In the genomic region with DNA sequence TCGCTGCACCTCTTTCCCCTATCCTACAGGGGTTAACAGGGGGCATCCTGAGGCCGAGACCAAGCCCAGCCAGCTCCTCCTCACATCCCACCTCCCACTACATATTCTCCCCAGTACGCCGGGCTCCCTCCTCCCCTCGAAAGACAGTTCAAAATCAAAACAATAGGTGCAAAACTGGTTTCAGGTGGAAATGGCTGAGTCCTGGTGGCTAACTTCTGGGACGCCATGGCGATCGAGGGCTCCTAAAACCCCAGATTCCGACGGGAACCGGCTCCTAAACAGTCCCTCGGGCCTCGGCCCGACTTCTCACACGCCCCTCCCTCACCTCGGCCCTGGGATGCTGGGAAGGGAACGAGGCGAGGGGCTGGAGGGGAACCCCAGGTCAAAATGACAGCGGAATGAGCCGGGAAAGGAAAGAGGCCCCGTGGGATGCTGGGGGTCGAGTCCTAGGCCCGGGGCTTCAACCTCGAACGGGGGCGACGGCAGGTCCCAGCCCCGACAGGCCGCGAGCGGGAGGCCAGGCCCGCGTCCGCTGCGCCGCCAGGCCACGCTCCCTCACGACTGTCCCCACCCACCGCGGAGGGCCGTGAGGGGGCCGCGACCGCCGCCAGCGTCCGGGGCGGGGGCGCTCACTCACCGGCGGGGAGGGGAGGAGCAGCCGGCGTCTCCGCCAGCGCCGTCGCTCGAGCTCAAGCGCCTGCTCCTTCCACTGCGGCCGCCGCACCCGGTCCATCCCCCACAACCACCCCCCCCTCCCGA, we compare ENCODE assay signal across 1 cellular context.
TF ChIP-seq lines count a peak whose summit lies in the region.

No MANE protein-coding gene starts in this region.

TF ChIP-seq in K562, 482 proteins besides CTCF, POLR2A, EP300 and RAD21 (continued from another document and continues in another):
- TF ChIP-seq, protein P1, sequence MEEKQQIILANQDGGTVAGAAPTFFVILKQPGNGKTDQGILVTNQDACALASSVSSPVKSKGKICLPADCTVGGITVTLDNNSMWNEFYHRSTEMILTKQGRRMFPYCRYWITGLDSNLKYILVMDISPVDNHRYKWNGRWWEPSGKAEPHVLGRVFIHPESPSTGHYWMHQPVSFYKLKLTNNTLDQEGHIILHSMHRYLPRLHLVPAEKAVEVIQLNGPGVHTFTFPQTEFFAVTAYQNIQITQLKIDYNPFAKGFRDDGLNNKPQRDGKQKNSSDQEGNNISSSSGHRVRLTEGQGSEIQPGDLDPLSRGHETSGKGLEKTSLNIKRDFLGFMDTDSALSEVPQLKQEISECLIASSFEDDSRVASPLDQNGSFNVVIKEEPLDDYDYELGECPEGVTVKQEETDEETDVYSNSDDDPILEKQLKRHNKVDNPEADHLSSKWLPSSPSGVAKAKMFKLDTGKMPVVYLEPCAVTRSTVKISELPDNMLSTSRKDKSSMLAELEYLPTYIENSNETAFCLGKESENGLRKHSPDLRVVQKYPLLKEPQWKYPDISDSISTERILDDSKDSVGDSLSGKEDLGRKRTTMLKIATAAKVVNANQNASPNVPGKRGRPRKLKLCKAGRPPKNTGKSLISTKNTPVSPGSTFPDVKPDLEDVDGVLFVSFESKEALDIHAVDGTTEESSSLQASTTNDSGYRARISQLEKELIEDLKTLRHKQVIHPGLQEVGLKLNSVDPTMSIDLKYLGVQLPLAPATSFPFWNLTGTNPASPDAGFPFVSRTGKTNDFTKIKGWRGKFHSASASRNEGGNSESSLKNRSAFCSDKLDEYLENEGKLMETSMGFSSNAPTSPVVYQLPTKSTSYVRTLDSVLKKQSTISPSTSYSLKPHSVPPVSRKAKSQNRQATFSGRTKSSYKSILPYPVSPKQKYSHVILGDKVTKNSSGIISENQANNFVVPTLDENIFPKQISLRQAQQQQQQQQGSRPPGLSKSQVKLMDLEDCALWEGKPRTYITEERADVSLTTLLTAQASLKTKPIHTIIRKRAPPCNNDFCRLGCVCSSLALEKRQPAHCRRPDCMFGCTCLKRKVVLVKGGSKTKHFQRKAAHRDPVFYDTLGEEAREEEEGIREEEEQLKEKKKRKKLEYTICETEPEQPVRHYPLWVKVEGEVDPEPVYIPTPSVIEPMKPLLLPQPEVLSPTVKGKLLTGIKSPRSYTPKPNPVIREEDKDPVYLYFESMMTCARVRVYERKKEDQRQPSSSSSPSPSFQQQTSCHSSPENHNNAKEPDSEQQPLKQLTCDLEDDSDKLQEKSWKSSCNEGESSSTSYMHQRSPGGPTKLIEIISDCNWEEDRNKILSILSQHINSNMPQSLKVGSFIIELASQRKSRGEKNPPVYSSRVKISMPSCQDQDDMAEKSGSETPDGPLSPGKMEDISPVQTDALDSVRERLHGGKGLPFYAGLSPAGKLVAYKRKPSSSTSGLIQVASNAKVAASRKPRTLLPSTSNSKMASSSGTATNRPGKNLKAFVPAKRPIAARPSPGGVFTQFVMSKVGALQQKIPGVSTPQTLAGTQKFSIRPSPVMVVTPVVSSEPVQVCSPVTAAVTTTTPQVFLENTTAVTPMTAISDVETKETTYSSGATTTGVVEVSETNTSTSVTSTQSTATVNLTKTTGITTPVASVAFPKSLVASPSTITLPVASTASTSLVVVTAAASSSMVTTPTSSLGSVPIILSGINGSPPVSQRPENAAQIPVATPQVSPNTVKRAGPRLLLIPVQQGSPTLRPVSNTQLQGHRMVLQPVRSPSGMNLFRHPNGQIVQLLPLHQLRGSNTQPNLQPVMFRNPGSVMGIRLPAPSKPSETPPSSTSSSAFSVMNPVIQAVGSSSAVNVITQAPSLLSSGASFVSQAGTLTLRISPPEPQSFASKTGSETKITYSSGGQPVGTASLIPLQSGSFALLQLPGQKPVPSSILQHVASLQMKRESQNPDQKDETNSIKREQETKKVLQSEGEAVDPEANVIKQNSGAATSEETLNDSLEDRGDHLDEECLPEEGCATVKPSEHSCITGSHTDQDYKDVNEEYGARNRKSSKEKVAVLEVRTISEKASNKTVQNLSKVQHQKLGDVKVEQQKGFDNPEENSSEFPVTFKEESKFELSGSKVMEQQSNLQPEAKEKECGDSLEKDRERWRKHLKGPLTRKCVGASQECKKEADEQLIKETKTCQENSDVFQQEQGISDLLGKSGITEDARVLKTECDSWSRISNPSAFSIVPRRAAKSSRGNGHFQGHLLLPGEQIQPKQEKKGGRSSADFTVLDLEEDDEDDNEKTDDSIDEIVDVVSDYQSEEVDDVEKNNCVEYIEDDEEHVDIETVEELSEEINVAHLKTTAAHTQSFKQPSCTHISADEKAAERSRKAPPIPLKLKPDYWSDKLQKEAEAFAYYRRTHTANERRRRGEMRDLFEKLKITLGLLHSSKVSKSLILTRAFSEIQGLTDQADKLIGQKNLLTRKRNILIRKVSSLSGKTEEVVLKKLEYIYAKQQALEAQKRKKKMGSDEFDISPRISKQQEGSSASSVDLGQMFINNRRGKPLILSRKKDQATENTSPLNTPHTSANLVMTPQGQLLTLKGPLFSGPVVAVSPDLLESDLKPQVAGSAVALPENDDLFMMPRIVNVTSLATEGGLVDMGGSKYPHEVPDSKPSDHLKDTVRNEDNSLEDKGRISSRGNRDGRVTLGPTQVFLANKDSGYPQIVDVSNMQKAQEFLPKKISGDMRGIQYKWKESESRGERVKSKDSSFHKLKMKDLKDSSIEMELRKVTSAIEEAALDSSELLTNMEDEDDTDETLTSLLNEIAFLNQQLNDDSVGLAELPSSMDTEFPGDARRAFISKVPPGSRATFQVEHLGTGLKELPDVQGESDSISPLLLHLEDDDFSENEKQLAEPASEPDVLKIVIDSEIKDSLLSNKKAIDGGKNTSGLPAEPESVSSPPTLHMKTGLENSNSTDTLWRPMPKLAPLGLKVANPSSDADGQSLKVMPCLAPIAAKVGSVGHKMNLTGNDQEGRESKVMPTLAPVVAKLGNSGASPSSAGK (IDR thresholded peaks at IDR 0.05), result peak; percentile 36; the same call in 1 of the 2 replicates
- no peak for TF ChIP-seq ZNF695 (CRISPR knock-in tag; IDR thresholded peaks at IDR 0.05)
- TF ChIP-seq, protein P2, sequence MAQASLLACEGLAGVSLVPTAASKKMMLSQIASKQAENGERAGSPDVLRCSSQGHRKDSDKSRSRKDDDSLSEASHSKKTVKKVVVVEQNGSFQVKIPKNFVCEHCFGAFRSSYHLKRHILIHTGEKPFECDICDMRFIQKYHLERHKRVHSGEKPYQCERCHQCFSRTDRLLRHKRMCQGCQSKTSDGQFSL (CRISPR knock-in tag; IDR thresholded peaks at IDR 0.05), result peak; percentile 81; the same call in 1 of the 2 replicates
- TF ChIP-seq, protein P2 (tag; IDR thresholded peaks at IDR 0.05), result peak in 1 of 2 experiments; percentile 58; a peak in 1 of 4 replicates
- TF ChIP-seq EZH2 (IDR thresholded peaks at IDR 0.05; ENCODE audit: borderline replicate concordance, low read depth, low read length), result no peak
- TF ChIP-seq, protein P3, sequence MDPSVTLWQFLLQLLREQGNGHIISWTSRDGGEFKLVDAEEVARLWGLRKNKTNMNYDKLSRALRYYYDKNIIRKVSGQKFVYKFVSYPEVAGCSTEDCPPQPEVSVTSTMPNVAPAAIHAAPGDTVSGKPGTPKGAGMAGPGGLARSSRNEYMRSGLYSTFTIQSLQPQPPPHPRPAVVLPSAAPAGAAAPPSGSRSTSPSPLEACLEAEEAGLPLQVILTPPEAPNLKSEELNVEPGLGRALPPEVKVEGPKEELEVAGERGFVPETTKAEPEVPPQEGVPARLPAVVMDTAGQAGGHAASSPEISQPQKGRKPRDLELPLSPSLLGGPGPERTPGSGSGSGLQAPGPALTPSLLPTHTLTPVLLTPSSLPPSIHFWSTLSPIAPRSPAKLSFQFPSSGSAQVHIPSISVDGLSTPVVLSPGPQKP (CRISPR knock-in tag; IDR thresholded peaks at IDR 0.05), result no peak
- peak; percentile 66 for TF ChIP-seq RBBP5 (IDR thresholded peaks at IDR 0.05; ENCODE audit: borderline replicate concordance, insufficient read depth, low read length, poor library complexity, severe bottlenecking)
- no peak for TF ChIP-seq NEUROD1 (IDR thresholded peaks at IDR 0.05; ENCODE audit: borderline replicate concordance, low read depth, low read length, partially characterized antibody)
- 0 out of 2 replicates have a peak, but pooled peaks have one; percentile 15 for TF ChIP-seq ZNF263 (CRISPR knock-in tag; IDR thresholded peaks at IDR 0.05; ENCODE audit: borderline replicate concordance)
- TF ChIP-seq ZNF586 (CRISPR knock-in tag; conservative IDR thresholded peaks at IDR 0.05), result no peak
- TF ChIP-seq CCNT2 (IDR thresholded peaks at IDR 0.05; ENCODE audit: borderline replicate concordance, extremely low read depth, insufficient read length, low read depth, low read length), result peak; percentile 23
- TF ChIP-seq, protein P4, sequence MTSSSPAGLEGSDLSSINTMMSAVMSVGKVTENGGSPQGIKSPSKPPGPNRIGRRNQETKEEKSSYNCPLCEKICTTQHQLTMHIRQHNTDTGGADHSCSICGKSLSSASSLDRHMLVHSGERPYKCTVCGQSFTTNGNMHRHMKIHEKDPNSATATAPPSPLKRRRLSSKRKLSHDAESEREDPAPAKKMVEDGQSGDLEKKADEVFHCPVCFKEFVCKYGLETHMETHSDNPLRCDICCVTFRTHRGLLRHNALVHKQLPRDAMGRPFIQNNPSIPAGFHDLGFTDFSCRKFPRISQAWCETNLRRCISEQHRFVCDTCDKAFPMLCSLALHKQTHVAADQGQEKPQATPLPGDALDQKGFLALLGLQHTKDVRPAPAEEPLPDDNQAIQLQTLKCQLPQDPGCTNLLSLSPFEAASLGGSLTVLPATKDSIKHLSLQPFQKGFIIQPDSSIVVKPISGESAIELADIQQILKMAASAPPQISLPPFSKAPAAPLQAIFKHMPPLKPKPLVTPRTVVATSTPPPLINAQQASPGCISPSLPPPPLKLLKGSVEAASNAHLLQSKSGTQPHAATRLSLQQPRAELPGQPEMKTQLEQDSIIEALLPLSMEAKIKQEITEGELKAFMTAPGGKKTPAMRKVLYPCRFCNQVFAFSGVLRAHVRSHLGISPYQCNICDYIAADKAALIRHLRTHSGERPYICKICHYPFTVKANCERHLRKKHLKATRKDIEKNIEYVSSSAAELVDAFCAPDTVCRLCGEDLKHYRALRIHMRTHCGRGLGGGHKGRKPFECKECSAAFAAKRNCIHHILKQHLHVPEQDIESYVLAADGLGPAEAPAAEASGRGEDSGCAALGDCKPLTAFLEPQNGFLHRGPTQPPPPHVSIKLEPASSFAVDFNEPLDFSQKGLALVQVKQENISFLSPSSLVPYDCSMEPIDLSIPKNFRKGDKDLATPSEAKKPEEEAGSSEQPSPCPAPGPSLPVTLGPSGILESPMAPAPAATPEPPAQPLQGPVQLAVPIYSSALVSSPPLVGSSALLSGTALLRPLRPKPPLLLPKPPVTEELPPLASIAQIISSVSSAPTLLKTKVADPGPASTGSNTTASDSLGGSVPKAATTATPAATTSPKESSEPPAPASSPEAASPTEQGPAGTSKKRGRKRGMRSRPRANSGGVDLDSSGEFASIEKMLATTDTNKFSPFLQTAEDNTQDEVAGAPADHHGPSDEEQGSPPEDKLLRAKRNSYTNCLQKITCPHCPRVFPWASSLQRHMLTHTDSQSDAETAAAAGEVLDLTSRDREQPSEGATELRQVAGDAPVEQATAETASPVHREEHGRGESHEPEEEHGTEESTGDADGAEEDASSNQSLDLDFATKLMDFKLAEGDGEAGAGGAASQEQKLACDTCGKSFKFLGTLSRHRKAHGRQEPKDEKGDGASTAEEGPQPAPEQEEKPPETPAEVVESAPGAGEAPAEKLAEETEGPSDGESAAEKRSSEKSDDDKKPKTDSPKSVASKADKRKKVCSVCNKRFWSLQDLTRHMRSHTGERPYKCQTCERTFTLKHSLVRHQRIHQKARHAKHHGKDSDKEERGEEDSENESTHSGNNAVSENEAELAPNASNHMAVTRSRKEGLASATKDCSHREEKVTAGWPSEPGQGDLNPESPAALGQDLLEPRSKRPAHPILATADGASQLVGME (CRISPR knock-in tag; IDR thresholded peaks at IDR 0.05), result 0 out of 2 replicates have a peak, but pooled peaks have one; percentile 62
- TF ChIP-seq SIN3B (IDR thresholded peaks at IDR 0.05; ENCODE audit: low read depth), result 0 out of 2 replicates have a peak, but pooled peaks have one; percentile 18
- no peak for TF ChIP-seq POU5F1 (IDR thresholded peaks at IDR 0.05; ENCODE audit: borderline replicate concordance, low read depth, low read length, partially characterized antibody)
- TF ChIP-seq GATAD2B (IDR thresholded peaks at IDR 0.05; ENCODE audit: borderline replicate concordance), result peak; percentile 61; the same call in 1 of the 2 replicates
- TF ChIP-seq FOXP1 (CRISPR knock-in tag; IDR thresholded peaks at IDR 0.05), result no peak
